1 cellular context compared by ENCODE assay signal in genomic region chr9:87395804-87396458, GRCh38.
A peak's percentile ranks its signal among the peaks of the same experiment; 100 is the strongest.
TF ChIP-seq lines count a peak whose summit lies in the region.

No MANE protein-coding gene starts in this region.

TF ChIP-seq in HepG2, 621 proteins besides CTCF, POLR2A, EP300 and RAD21 (continued from another document and continues in another):
- TF ChIP-seq, protein P1, sequence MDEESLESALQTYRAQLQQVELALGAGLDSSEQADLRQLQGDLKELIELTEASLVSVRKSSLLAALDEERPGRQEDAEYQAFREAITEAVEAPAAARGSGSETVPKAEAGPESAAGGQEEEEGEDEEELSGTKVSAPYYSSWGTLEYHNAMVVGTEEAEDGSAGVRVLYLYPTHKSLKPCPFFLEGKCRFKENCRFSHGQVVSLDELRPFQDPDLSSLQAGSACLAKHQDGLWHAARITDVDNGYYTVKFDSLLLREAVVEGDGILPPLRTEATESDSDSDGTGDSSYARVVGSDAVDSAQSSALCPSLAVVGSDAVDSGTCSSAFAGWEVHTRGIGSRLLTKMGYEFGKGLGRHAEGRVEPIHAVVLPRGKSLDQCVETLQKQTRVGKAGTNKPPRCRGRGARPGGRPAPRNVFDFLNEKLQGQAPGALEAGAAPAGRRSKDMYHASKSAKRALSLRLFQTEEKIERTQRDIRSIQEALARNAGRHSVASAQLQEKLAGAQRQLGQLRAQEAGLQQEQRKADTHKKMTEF (CRISPR knock-in tag; IDR thresholded peaks at IDR 0.05) = peak; percentile 74
- no peak for TF ChIP-seq HOXA7 (CRISPR knock-in tag; IDR thresholded peaks at IDR 0.05)
- no peak for TF ChIP-seq ZNF768 (CRISPR knock-in tag; IDR thresholded peaks at IDR 0.05)
- TF ChIP-seq RBAK (CRISPR knock-in tag; IDR thresholded peaks at IDR 0.05) = no peak
- no peak for TF ChIP-seq RERE (CRISPR knock-in tag; IDR thresholded peaks at IDR 0.05; ENCODE audit: low read depth)
- TF ChIP-seq ELF4 (CRISPR knock-in tag; IDR thresholded peaks at IDR 0.05; ENCODE audit: borderline replicate concordance) = no peak
- no peak for TF ChIP-seq ZNF567 (CRISPR knock-in tag; IDR thresholded peaks at IDR 0.05; ENCODE audit: borderline replicate concordance)
- TF ChIP-seq HNRNPLL (IDR thresholded peaks at IDR 0.05; ENCODE audit: low read depth, low read length, poor library complexity, severe bottlenecking) = peak; percentile 50
- no peak for TF ChIP-seq ZNF224 (CRISPR knock-in tag; IDR thresholded peaks at IDR 0.05)
- no peak for TF ChIP-seq ZFAT (CRISPR knock-in tag; conservative IDR thresholded peaks at IDR 0.05)
- TF ChIP-seq, protein P2, sequence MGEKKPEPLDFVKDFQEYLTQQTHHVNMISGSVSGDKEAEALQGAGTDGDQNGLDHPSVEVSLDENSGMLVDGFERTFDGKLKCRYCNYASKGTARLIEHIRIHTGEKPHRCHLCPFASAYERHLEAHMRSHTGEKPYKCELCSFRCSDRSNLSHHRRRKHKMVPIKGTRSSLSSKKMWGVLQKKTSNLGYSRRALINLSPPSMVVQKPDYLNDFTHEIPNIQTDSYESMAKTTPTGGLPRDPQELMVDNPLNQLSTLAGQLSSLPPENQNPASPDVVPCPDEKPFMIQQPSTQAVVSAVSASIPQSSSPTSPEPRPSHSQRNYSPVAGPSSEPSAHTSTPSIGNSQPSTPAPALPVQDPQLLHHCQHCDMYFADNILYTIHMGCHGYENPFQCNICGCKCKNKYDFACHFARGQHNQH (CRISPR knock-in tag; IDR thresholded peaks at IDR 0.05) = peak; percentile 80
- TF ChIP-seq HNRNPK (IDR thresholded peaks at IDR 0.05; ENCODE audit: low read depth, low read length, poor library complexity, severe bottlenecking) = no peak
- no peak for TF ChIP-seq PTBP1 (IDR thresholded peaks at IDR 0.05; ENCODE audit: low read depth, low read length, poor library complexity, severe bottlenecking)
- no peak for TF ChIP-seq CENPX (CRISPR knock-in tag; IDR thresholded peaks at IDR 0.05)
- no peak; the same call in 1 of the 2 replicates for TF ChIP-seq EHMT2 (IDR thresholded peaks at IDR 0.05; ENCODE audit: borderline replicate concordance, low read depth, low read length)
- no peak for TF ChIP-seq ZNF501 (CRISPR knock-in tag; IDR thresholded peaks at IDR 0.05)
- TF ChIP-seq ZBTB3 (CRISPR knock-in tag; IDR thresholded peaks at IDR 0.05; ENCODE audit: borderline replicate concordance, low read depth) = no peak
- TF ChIP-seq, protein P3, sequence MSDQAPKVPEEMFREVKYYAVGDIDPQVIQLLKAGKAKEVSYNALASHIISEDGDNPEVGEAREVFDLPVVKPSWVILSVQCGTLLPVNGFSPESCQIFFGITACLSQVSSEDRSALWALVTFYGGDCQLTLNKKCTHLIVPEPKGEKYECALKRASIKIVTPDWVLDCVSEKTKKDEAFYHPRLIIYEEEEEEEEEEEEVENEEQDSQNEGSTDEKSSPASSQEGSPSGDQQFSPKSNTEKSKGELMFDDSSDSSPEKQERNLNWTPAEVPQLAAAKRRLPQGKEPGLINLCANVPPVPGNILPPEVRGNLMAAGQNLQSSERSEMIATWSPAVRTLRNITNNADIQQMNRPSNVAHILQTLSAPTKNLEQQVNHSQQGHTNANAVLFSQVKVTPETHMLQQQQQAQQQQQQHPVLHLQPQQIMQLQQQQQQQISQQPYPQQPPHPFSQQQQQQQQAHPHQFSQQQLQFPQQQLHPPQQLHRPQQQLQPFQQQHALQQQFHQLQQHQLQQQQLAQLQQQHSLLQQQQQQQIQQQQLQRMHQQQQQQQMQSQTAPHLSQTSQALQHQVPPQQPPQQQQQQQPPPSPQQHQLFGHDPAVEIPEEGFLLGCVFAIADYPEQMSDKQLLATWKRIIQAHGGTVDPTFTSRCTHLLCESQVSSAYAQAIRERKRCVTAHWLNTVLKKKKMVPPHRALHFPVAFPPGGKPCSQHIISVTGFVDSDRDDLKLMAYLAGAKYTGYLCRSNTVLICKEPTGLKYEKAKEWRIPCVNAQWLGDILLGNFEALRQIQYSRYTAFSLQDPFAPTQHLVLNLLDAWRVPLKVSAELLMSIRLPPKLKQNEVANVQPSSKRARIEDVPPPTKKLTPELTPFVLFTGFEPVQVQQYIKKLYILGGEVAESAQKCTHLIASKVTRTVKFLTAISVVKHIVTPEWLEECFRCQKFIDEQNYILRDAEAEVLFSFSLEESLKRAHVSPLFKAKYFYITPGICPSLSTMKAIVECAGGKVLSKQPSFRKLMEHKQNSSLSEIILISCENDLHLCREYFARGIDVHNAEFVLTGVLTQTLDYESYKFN (CRISPR knock-in tag; conservative IDR thresholded peaks at IDR 0.05) = peak; percentile 66
- TF ChIP-seq ZNF207 (IDR thresholded peaks at IDR 0.05; ENCODE audit: borderline replicate concordance) = no peak
- TF ChIP-seq NBN (conservative IDR thresholded peaks at IDR 0.05) = no peak
- TF ChIP-seq FOXC1 (CRISPR knock-in tag; IDR thresholded peaks at IDR 0.05; ENCODE audit: borderline replicate concordance) = no peak
- TF ChIP-seq NFAT5 (CRISPR knock-in tag; IDR thresholded peaks at IDR 0.05) = no peak
- TF ChIP-seq FOXA3 (CRISPR knock-in tag; IDR thresholded peaks at IDR 0.05) = peak; percentile 98
- TF ChIP-seq ZKSCAN5 (CRISPR knock-in tag; IDR thresholded peaks at IDR 0.05) = no peak
- no peak for TF ChIP-seq ZNF543 (CRISPR knock-in tag; IDR thresholded peaks at IDR 0.05)
- TF ChIP-seq SP2 (CRISPR knock-in tag; IDR thresholded peaks at IDR 0.05) = no peak
- TF ChIP-seq MIER3 (CRISPR knock-in tag; IDR thresholded peaks at IDR 0.05; ENCODE audit: borderline replicate concordance) = peak; percentile 47; the same call in 1 of the 2 replicates
- TF ChIP-seq NR2F6 (IDR thresholded peaks at IDR 0.05) = peak; percentile 100
- peak; percentile 99 for TF ChIP-seq NR2F6 (CRISPR knock-in tag; IDR thresholded peaks at IDR 0.05)
- TF ChIP-seq ZNF441 (CRISPR knock-in tag; IDR thresholded peaks at IDR 0.05; ENCODE audit: borderline replicate concordance) = no peak
- TF ChIP-seq ZBTB7B (CRISPR knock-in tag; IDR thresholded peaks at IDR 0.05) = no peak
- TF ChIP-seq TAF1 (CRISPR knock-in tag; IDR thresholded peaks at IDR 0.05) = no peak
- TF ChIP-seq, protein P4, sequence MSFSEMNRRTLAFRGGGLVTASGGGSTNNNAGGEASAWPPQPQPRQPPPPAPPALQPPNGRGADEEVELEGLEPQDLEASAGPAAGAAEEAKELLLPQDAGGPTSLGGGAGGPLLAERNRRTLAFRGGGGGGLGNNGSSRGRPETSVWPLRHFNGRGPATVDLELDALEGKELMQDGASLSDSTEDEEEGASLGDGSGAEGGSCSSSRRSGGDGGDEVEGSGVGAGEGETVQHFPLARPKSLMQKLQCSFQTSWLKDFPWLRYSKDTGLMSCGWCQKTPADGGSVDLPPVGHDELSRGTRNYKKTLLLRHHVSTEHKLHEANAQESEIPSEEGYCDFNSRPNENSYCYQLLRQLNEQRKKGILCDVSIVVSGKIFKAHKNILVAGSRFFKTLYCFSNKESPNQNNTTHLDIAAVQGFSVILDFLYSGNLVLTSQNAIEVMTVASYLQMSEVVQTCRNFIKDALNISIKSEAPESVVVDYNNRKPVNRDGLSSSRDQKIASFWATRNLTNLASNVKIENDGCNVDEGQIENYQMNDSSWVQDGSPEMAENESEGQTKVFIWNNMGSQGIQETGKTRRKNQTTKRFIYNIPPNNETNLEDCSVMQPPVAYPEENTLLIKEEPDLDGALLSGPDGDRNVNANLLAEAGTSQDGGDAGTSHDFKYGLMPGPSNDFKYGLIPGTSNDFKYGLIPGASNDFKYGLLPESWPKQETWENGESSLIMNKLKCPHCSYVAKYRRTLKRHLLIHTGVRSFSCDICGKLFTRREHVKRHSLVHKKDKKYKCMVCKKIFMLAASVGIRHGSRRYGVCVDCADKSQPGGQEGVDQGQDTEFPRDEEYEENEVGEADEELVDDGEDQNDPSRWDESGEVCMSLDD (CRISPR knock-in tag; IDR thresholded peaks at IDR 0.05; ENCODE audit: borderline replicate concordance) = no peak
- 0 out of 2 replicates have a peak, but pooled peaks have one; percentile 9 for TF ChIP-seq NCOA1 (CRISPR knock-in tag; IDR thresholded peaks at IDR 0.05)
- no peak for TF ChIP-seq POGK (CRISPR knock-in tag; conservative IDR thresholded peaks at IDR 0.05)
- no peak for TF ChIP-seq ZNF572 (CRISPR knock-in tag; IDR thresholded peaks at IDR 0.05)
- TF ChIP-seq CREB1 (IDR thresholded peaks at IDR 0.05) = peak; percentile 30; the same call in 1 of the 2 replicates
- peak; percentile 60 for TF ChIP-seq CREB1 (CRISPR knock-in tag; IDR thresholded peaks at IDR 0.05)
- TF ChIP-seq FOXA1 (IDR thresholded peaks at IDR 0.05) = 0 out of 2 replicates have a peak, but pooled peaks have one; percentile 51
- peak; percentile 97 for TF ChIP-seq FOXA1 (CRISPR knock-in tag; IDR thresholded peaks at IDR 0.05)
- TF ChIP-seq NR1H2 (CRISPR knock-in tag; IDR thresholded peaks at IDR 0.05; ENCODE audit: borderline replicate concordance, low read depth) = no peak
- no peak for TF ChIP-seq ZNF75D (CRISPR knock-in tag; IDR thresholded peaks at IDR 0.05; ENCODE audit: borderline replicate concordance)
- TF ChIP-seq ZNF343 (CRISPR knock-in tag; IDR thresholded peaks at IDR 0.05) = no peak
- peak; percentile 55; the same call in 1 of the 2 replicates for TF ChIP-seq SALL1 (CRISPR knock-in tag; IDR thresholded peaks at IDR 0.05)
- no peak for TF ChIP-seq SMAD9 (CRISPR knock-in tag; IDR thresholded peaks at IDR 0.05)
- no peak for TF ChIP-seq ZNF510 (CRISPR knock-in tag; IDR thresholded peaks at IDR 0.05; ENCODE audit: low read depth)
